ENCODE assay signal across 35 cellular contexts in the genomic region with DNA sequence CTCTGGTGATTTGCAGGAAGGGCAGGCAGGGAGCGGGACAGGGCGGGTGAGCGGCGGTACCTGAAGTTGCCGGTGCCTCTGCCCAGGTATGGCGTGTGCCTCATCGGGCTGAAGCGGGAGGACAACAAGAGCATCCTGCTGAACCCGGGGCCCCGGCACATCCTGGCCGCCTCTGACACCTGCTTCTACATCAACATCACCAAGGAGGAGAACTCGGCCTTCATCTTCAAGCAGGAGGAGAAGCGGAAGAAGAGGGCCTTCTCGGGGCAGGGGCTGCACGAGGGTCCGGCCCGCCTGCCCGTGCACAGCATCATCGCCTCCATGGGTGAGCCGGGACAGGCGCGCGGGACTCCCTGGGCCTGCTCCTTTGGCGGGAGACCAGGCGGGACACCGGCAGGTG.
"Had no signal": no experiment of that assay in that cellular context is flagged by ENCODE, and none has a peak within 500 bp of the region (broad histone marks: within the 10 kb centered on the region; RNA-seq: fewer than 3 reads in every experiment).

No MANE protein-coding gene starts in this region.

- H3K36me3 ChIP-seq: adrenal gland, ascending aorta, brain microvascular endothelial cell, breast epithelium, cardiac muscle cell had no signal

- H3K9me3 Mint-ChIP-seq: activated naive CD4-positive, alpha-beta T cell treated with anti-CD3 and anti-CD28 coated beads, Interleukin-2, amount 50 U/mL, for 24 hours; activated naive CD4-positive, alpha-beta T cell treated with anti-CD3 and anti-CD28 coated beads, Interleukin-2, amount 50 U/mL, for 72 hours; activated naive CD8-positive, alpha-beta T cell treated with anti-CD3 and anti-CD28 coated beads, Interleukin-2, amount 50 U/mL, for 24 hours; activated T-cell treated with anti-CD3 and anti-CD28 coated beads, Interleukin-2, amount 50 U/mL, for 4 hours; activated T-helper 17 cell treated with anti-CD3 and anti-CD28 coated beads, Interleukin-2, amount 50 U/mL, for 72 hours; activated T-helper 2 cell treated with anti-CD3 and anti-CD28 coated beads, Interferon-gamma antibody, Interleukin-2, Interleukin-4, amounts not matched to agents 10 μg/mL and 5 μg/mL and 100 μg/mL, durations not matched to agents 14 hours and 24 hours and 36 hours; central memory CD8-positive, alpha-beta T cell had no signal

- H3K36me3 Mint-ChIP-seq: activated naive CD4-positive, alpha-beta T cell treated with anti-CD3 and anti-CD28 coated beads, Interleukin-2, amount 10 ng/mL, durations not matched to agents 7 days and 5 days; activated naive CD4-positive, alpha-beta T cell treated with anti-CD3 and anti-CD28 coated beads, Interleukin-2, amount 50 U/mL, for 24 hours; activated naive CD4-positive, alpha-beta T cell treated with anti-CD3 and anti-CD28 coated beads, Interleukin-2, amount 50 U/mL, for 72 hours; activated naive CD8-positive, alpha-beta T cell; activated naive CD8-positive, alpha-beta T cell treated with anti-CD3 and anti-CD28 coated beads for 36 hours; activated naive CD8-positive, alpha-beta T cell treated with anti-CD3 and anti-CD28 coated beads, Interleukin-2, amount 10 ng/mL, durations not matched to agents 7 days and 5 days; brain had no signal

- H3K4me3 Mint-ChIP-seq: activated naive CD4-positive, alpha-beta T cell treated with anti-CD3 and anti-CD28 coated beads for 36 hours; activated naive CD4-positive, alpha-beta T cell treated with anti-CD3 and anti-CD28 coated beads, Interleukin-2, amount 10 ng/mL, durations not matched to agents 7 days and 5 days; activated naive CD4-positive, alpha-beta T cell treated with anti-CD3 and anti-CD28 coated beads, Interleukin-2, amount 50 U/mL, for 24 hours; activated naive CD8-positive, alpha-beta T cell; activated naive CD8-positive, alpha-beta T cell treated with anti-CD3 and anti-CD28 coated beads for 36 hours; activated naive CD8-positive, alpha-beta T cell treated with anti-CD3 and anti-CD28 coated beads, Interleukin-2, amount 10 ng/mL, durations not matched to agents 7 days and 5 days; activated naive CD8-positive, alpha-beta T cell treated with anti-CD3 and anti-CD28 coated beads, Interleukin-2, amount 50 U/mL, for 24 hours; activated T-cell treated with anti-CD3 and anti-CD28 coated beads, Interleukin-2, amount 50 U/mL, for 24 hours; activated T-cell treated with anti-CD3 and anti-CD28 coated beads, Interleukin-2, amount 50 U/mL, for 4 hours; activated T-cell treated with anti-CD3 and anti-CD28 coated beads, Interleukin-2, amount 50 U/mL, for 72 hours; activated T-helper 1 cell treated with anti-CD3 and anti-CD28 coated beads, Interleukin-12 subunit alpha, Interleukin-12 subunit beta, Interleukin-2, Interleukin-4 antibody, amounts not matched to agents 30 ng/mL and 10 ng/mL and 1 ng/mL, durations not matched to agents 14 hours and 24 hours and 36 hours; activated T-helper 17 cell treated with anti-CD3 and anti-CD28 coated beads, Interleukin-2, amount 50 U/mL, for 72 hours; brain; central memory CD8-positive, alpha-beta T cell had no signal

- H3K27me3 Mint-ChIP-seq: activated naive CD4-positive, alpha-beta T cell treated with anti-CD3 and anti-CD28 coated beads, Interleukin-2, amount 10 ng/mL, durations not matched to agents 7 days and 5 days; activated naive CD8-positive, alpha-beta T cell; activated naive CD8-positive, alpha-beta T cell treated with anti-CD3 and anti-CD28 coated beads for 36 hours; activated naive CD8-positive, alpha-beta T cell treated with anti-CD3 and anti-CD28 coated beads, Interleukin-2, amount 10 ng/mL, durations not matched to agents 7 days and 5 days; activated T-cell treated with anti-CD3 and anti-CD28 coated beads, Interleukin-2, amount 50 U/mL, for 24 hours; activated T-helper 17 cell treated with anti-CD3 and anti-CD28 coated beads, Interleukin-2, amount 50 U/mL, for 72 hours; brain; central memory CD8-positive, alpha-beta T cell had no signal

- H3K27ac ChIP-seq: adrenal gland, ascending aorta, body of pancreas, brain microvascular endothelial cell, breast epithelium, cardiac muscle cell had no signal

- H3K4me1 Mint-ChIP-seq: activated naive CD4-positive, alpha-beta T cell treated with anti-CD3 and anti-CD28 coated beads, Interleukin-2, amount 10 ng/mL, durations not matched to agents 7 days and 5 days; activated naive CD4-positive, alpha-beta T cell treated with anti-CD3 and anti-CD28 coated beads, Interleukin-2, amount 50 U/mL, for 24 hours; activated naive CD8-positive, alpha-beta T cell treated with anti-CD3 and anti-CD28 coated beads for 36 hours; activated naive CD8-positive, alpha-beta T cell treated with anti-CD3 and anti-CD28 coated beads, Interleukin-2, amount 10 ng/mL, durations not matched to agents 7 days and 5 days; activated naive CD8-positive, alpha-beta T cell treated with anti-CD3 and anti-CD28 coated beads, Interleukin-2, amount 50 U/mL, for 24 hours; activated T-helper 17 cell treated with anti-CD3 and anti-CD28 coated beads, Interleukin-2, amount 50 U/mL, for 72 hours; brain; central memory CD8-positive, alpha-beta T cell had no signal

- H3K4me1 ChIP-seq: adrenal gland, ascending aorta, body of pancreas, breast epithelium had no signal

- H3K4me3 ChIP-seq: adrenal gland, ascending aorta, body of pancreas, breast epithelium, cardiac muscle cell had no signal

- H3K27ac Mint-ChIP-seq: activated naive CD4-positive, alpha-beta T cell treated with anti-CD3 and anti-CD28 coated beads for 36 hours; activated naive CD4-positive, alpha-beta T cell treated with anti-CD3 and anti-CD28 coated beads, Interleukin-2, amount 10 ng/mL, durations not matched to agents 7 days and 5 days; activated naive CD4-positive, alpha-beta T cell treated with anti-CD3 and anti-CD28 coated beads, Interleukin-2, amount 50 U/mL, for 24 hours; activated naive CD4-positive, alpha-beta T cell treated with anti-CD3 and anti-CD28 coated beads, Interleukin-2, amount 50 U/mL, for 72 hours; activated naive CD8-positive, alpha-beta T cell; activated naive CD8-positive, alpha-beta T cell treated with anti-CD3 and anti-CD28 coated beads for 36 hours; activated naive CD8-positive, alpha-beta T cell treated with anti-CD3 and anti-CD28 coated beads, Interleukin-2, amount 10 ng/mL, durations not matched to agents 7 days and 5 days; activated naive CD8-positive, alpha-beta T cell treated with anti-CD3 and anti-CD28 coated beads, Interleukin-2, amount 50 U/mL, for 24 hours; activated T-cell treated with anti-CD3 and anti-CD28 coated beads, Interleukin-2, amount 50 U/mL, for 24 hours; activated T-cell treated with anti-CD3 and anti-CD28 coated beads, Interleukin-2, amount 50 U/mL, for 72 hours; activated T-helper 1 cell treated with anti-CD3 and anti-CD28 coated beads, Interleukin-12 subunit alpha, Interleukin-12 subunit beta, Interleukin-2, Interleukin-4 antibody, amounts not matched to agents 30 ng/mL and 10 ng/mL and 1 ng/mL, durations not matched to agents 14 hours and 24 hours and 36 hours; activated T-helper 17 cell treated with anti-CD3 and anti-CD28 coated beads, Interleukin-2, amount 50 U/mL, for 72 hours; activated T-helper 2 cell treated with anti-CD3 and anti-CD28 coated beads, Interferon-gamma antibody, Interleukin-2, Interleukin-4, amounts not matched to agents 10 μg/mL and 5 μg/mL and 100 μg/mL, durations not matched to agents 14 hours and 24 hours and 36 hours; brain had no signal

- H3K9me3 ChIP-seq: adrenal gland had no signal

- H3K27me3 ChIP-seq: adrenal gland, ascending aorta, body of pancreas, brain microvascular endothelial cell, cardiac muscle cell had no signal

- DNase-seq: activated effector memory CD4-positive, alpha-beta T cell treated with anti-CD3 and anti-CD28 coated beads, Interleukin-2, amount 50 U/mL, for 16 hours; activated gamma-delta T cell; activated gamma-delta T cell treated with Interleukin-2 at 50 U/mL for 16 hours; activated naive CD4-positive, alpha-beta T cell; activated naive CD4-positive, alpha-beta T cell treated with anti-CD3 and anti-CD28 coated beads for 36 hours; activated naive CD4-positive, alpha-beta T cell treated with anti-CD3 and anti-CD28 coated beads, Interleukin-2, amount 10 ng/mL, durations not matched to agents 7 days and 5 days; activated naive CD4-positive, alpha-beta T cell treated with anti-CD3 and anti-CD28 coated beads, Interleukin-2, amount 50 U/mL, for 16 hours; activated naive CD8-positive, alpha-beta T cell treated with anti-CD3 and anti-CD28 coated beads for 36 hours; activated naive CD8-positive, alpha-beta T cell treated with anti-CD3 and anti-CD28 coated beads, Interleukin-2, amount 10 ng/mL, durations not matched to agents 7 days and 5 days; activated naive CD8-positive, alpha-beta T cell treated with anti-CD3 and anti-CD28 coated beads, Interleukin-2, amount 50 U/mL, for 24 hours; activated T-cell treated with anti-CD3 and anti-CD28 coated beads, Interleukin-2, amount 50 U/mL, for 24 hours; activated T-cell treated with anti-CD3 and anti-CD28 coated beads, Interleukin-2, amount 50 U/mL, for 4 hours; activated T-cell treated with anti-CD3 and anti-CD28 coated beads, Interleukin-2, amount 50 U/mL, for 48 hours; activated T-cell treated with anti-CD3 and anti-CD28 coated beads, Interleukin-2, amount 50 U/mL, for 72 hours; adrenal gland; amniotic stem cell; amygdala; anterior cingulate cortex; aorta; body of pancreas; brain microvascular endothelial cell; caudate nucleus; central memory CD4-positive, alpha-beta T cell; cerebellar nuclear complex had no signal
